In the genomic region with DNA sequence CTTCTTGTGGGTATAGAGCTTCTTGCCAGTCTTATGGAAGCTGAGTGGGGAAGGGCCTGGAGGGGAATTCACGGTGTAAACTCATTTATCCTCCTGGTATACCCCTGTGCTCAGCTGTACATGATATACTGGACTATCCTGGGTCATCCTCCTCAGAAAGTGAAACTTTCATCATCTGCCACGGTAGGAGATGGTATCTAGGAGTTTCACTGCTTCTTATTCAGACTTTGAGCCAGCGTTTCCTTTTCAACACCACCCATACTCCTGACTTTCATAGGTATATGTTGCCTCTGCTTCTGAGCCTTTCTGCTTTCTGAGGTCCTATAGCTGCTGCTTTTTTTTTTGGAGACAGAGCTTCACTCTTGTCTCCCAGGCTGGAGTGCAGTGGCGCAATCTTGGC, we compare ENCODE assay signal across 22 cellular contexts. TPM values are rescaled to one million over a fixed set of nuclear protein-coding genes. Genes with fewer than 3 reads are reported as not detected.
A peak's percentile ranks its signal among the peaks of the same experiment; 100 is the strongest.
DNase-seq lines count a peak whose midpoint lies in the region; ATAC-seq, FAIRE-seq and TF ChIP-seq lines count a peak whose summit lies in the region.
"Had no signal": no experiment of that assay in that cellular context is flagged by ENCODE, and none has a peak within 500 bp of the region (broad histone marks: within the 10 kb centered on the region; RNA-seq: fewer than 3 reads in every experiment).

No MANE protein-coding gene starts in this region.

- H3K9ac ChIP-seq in BLaER1 = 0 out of 2 replicates have a peak overlapping the region, but pooled peaks have one; percentile 1
- H3K9ac ChIP-seq in MM.1S (ENCODE audit: low read length) = no peak overlapping the region
- no peak overlapping the region for H3K9ac ChIP-seq in GM12878 (ENCODE audit: control insufficient read depth, insufficient read depth, low read length)
- no peak overlapping the region for H3K9ac ChIP-seq in colonic mucosa (ENCODE audit: low read depth in 2 of 2, low read length in 2 of 2)

- TF ChIP-seq POLR2A in GM12878 (IDR thresholded peaks at IDR 0.05; ENCODE audit: low read depth, low read length) = no peak
- no peak for TF ChIP-seq POLR2A in ovary (IDR thresholded peaks at IDR 0.05)

- no peaks in the 10 kb centered on the region for H3K9me2 ChIP-seq in MM.1S (replicated peaks; ENCODE audit: insufficient read depth, low read length)

- H3K27me3 Mint-ChIP-seq in CD8-positive, alpha-beta T cell (ENCODE audit: low read depth) = no peaks in the 10 kb centered on the region

- H3K4me3 ChIP-seq in BLaER1 (no peak overlapping the region), GM12865 (ENCODE audit: low read depth, low read length) (peak overlapping the region; percentile 4), MM.1S (ENCODE audit: low read length) (0 out of 2 replicates have a peak overlapping the region, but pooled peaks have one; percentile 1), GM12878 (no peak overlapping the region), colonic mucosa (no peak overlapping the region), ovary (no peak overlapping the region)
- H3K4me3 ChIP-seq in CD8-positive, alpha-beta T cell (ENCODE audit: low read depth, low read length) = no peak overlapping the region
- H3K4me3 ChIP-seq: body of pancreas, esophagus muscularis mucosa, PC-9 had no signal

- TF ChIP-seq EP300 in GM12878 (IDR thresholded peaks at IDR 0.05; ENCODE audit: borderline replicate concordance in 1 of 2, control insufficient read depth in 1 of 2, low read depth in 2 of 2, low read length in 2 of 2) (no peak), ovary (IDR thresholded peaks at IDR 0.05) (no peak)

- H3K9me3 ChIP-seq in BLaER1 = no peaks in the 10 kb centered on the region
- H3K9me3 ChIP-seq in MM.1S (replicated peaks; ENCODE audit: insufficient read depth, low read length) = no peaks in the 10 kb centered on the region
- no peaks in the 10 kb centered on the region for H3K9me3 ChIP-seq in GM12878 (replicated peaks; ENCODE audit: control insufficient read depth, insufficient read depth, low read length)
- H3K9me3 ChIP-seq in CD8-positive, alpha-beta T cell (ENCODE audit: low read length) = no peaks in the 10 kb centered on the region
- no peaks in the 10 kb centered on the region for H3K9me3 ChIP-seq in colonic mucosa
- no peaks in the 10 kb centered on the region for H3K9me3 ChIP-seq in ovary
- H3K9me3 ChIP-seq: body of pancreas, esophagus muscularis mucosa had no signal

- H3K27ac ChIP-seq in BLaER1 (peak overlapping the region; percentile 37; the same call in 1 of the 2 replicates), MM.1S (ENCODE audit: low read length) (peak overlapping the region; percentile 0; the same call in 1 of the 2 replicates), GM12878 (ENCODE audit: control insufficient read depth, insufficient read depth) (peak overlapping the region; percentile 13; the same call in 1 of the 2 replicates), colonic mucosa (no peak overlapping the region), ovary (no peak overlapping the region)
- no peak overlapping the region for H3K27ac ChIP-seq in CD8-positive, alpha-beta T cell (ENCODE audit: low read depth, low read length)
- H3K27ac ChIP-seq: body of pancreas, esophagus muscularis mucosa, HL-60, PC-9, WERI-Rb-1 had no signal

- BruUV-seq in GM12878 (replicated peaks; lab: Mats Ljungman, UMichigan) = no TSS peak

- H3K4me1 Mint-ChIP-seq in CD8-positive, alpha-beta T cell (ENCODE audit: low read depth) = peaks cover 39% of the 10 kb centered on the region
- H3K4me1 Mint-ChIP-seq: mesothelial cell of epicardium had no signal

- H3K36me3 ChIP-seq in BLaER1 (peaks cover 31% of the 10 kb centered on the region; the same call in 1 of the 2 replicates), MM.1S (replicated peaks; ENCODE audit: insufficient read depth, low read length) (peaks cover 14% of the 10 kb centered on the region), GM12878 (ENCODE audit: control insufficient read depth in 2 of 2, insufficient read depth in 2 of 2, low read length in 1 of 2) (peaks cover 4 to 7% of the 10 kb centered on the region in 2 experiments; a peak in 3 of 4 replicates), colonic mucosa (no peaks in the 10 kb centered on the region), ovary (no peaks in the 10 kb centered on the region)
- peaks cover 13% of the 10 kb centered on the region for H3K36me3 ChIP-seq in CD8-positive, alpha-beta T cell (ENCODE audit: insufficient read depth, low read length)
- H3K36me3 ChIP-seq: WERI-Rb-1 had no signal

- SMC1A ChIA-PET in GM12878 (lab: Charles Lee; ENCODE audit: uncharacterized antibody, unreplicated experiment) = interaction anchor here (0.7 to 1.0 kb wide), 2 partner anchors 9 to 16 kb away, joined by 3 to 6 read pairs; a partner anchor contains a TSS

- H3K27me3 ChIP-seq in BLaER1 (no peaks in the 10 kb centered on the region), MM.1S (replicated peaks; ENCODE audit: insufficient read depth, low read length) (no peaks in the 10 kb centered on the region), GM12878 (replicated peaks in 1 of 2; ENCODE audit: control insufficient read depth in 2 of 2, insufficient read depth in 2 of 2, low read length in 1 of 2) (no peaks in the 10 kb centered on the region), colonic mucosa (no peaks in the 10 kb centered on the region), ovary (no peaks in the 10 kb centered on the region)
- H3K27me3 ChIP-seq in CD8-positive, alpha-beta T cell (ENCODE audit: insufficient read depth, low read length) = no peaks in the 10 kb centered on the region
- H3K27me3 ChIP-seq: body of pancreas, esophagus muscularis mucosa had no signal

- H2AFZ ChIP-seq in MM.1S (ENCODE audit: low read length) = no peak overlapping the region
- no peak overlapping the region for H2AFZ ChIP-seq in GM12878 (ENCODE audit: control insufficient read depth, low read depth, low read length)
- H2AFZ ChIP-seq: PC-9 had no signal

- TF ChIP-seq CTCF in GM12865 (IDR thresholded peaks at IDR 0.05; ENCODE audit: insufficient read depth, low read depth, low read length, missing control alignments) (no peak), MM.1S (IDR thresholded peaks at IDR 0.05; ENCODE audit: low read length) (no peak), GM12878 (IDR thresholded peaks at IDR 0.05 in 2 of 3, conservative IDR thresholded peaks at IDR 0.05 in 1 of 3; ENCODE audit: control insufficient read depth in 2 of 3, extremely low read depth in 1 of 3, insufficient read depth in 1 of 3, low read depth in 3 of 3, low read length in 3 of 3) (no peak), colonic mucosa (IDR thresholded peaks at IDR 0.05) (no peak), ovary (IDR thresholded peaks at IDR 0.05) (no peak)
- TF ChIP-seq CTCF in CD8-positive, alpha-beta T cell (IDR thresholded peaks at IDR 0.05) = no peak

- peaks cover 67% of the 10 kb centered on the region for H3K4me1 ChIP-seq in BLaER1
- peaks cover 18% of the 10 kb centered on the region for H3K4me1 ChIP-seq in MM.1S (ENCODE audit: low read length)
- H3K4me1 ChIP-seq in GM12878 (ENCODE audit: control insufficient read depth, insufficient read depth, low read length) = peaks cover 10% of the 10 kb centered on the region
- peaks cover 4% of the 10 kb centered on the region for H3K4me1 ChIP-seq in CD8-positive, alpha-beta T cell (ENCODE audit: insufficient read depth, low read length)
- no peaks in the 10 kb centered on the region for H3K4me1 ChIP-seq in colonic mucosa
- H3K4me1 ChIP-seq in ovary (ENCODE audit: insufficient read depth) = peaks cover 3% of the 10 kb centered on the region
- H3K4me1 ChIP-seq: body of pancreas had no signal

- CTCF ChIA-PET in GM12878 (lab: Yijun Ruan, JAX) = interaction anchor here (0.9 kb wide), 1 partner anchor 46 kb away, joined by 3 read pairs; no protein-coding TSS in a partner anchor
- CTCF ChIA-PET in CD8-positive, alpha-beta T cell (lab: Charles Lee) = no interaction called here

- POLR2A ChIA-PET in GM12878 (lab: Charles Lee) = interaction anchor here (0.6 kb wide), 1 partner anchor 184 kb away, joined by 3 read pairs; no protein-coding TSS in a partner anchor
- POLR2A ChIA-PET in CD8-positive, alpha-beta T cell (lab: Charles Lee) = no interaction called here

- RAD21 ChIA-PET in GM12878 (lab: Charles Lee; ENCODE audit: unreplicated experiment) = interaction anchor here (1.0 kb wide), 1 partner anchor 58 kb away, joined by 4 read pairs; a partner anchor contains a TSS

- no peaks in the 10 kb centered on the region for H3K9me3 Mint-ChIP-seq in CD8-positive, alpha-beta T cell
- H3K9me3 Mint-ChIP-seq: mesothelial cell of epicardium had no signal

- peaks cover 16% of the 10 kb centered on the region for H3F3A ChIP-seq in MM.1S (ENCODE audit: insufficient read depth, low read length)

- intact Hi-C loops in GM12878 (cut with micrococcal nuclease; ENCODE audit: unreplicated experiment) = no loop called here
- intact Hi-C loops in CD8-positive, alpha-beta T cell (cut with DNase I, micrococcal nuclease) = no loop called here
- intact Hi-C loops in colonic mucosa (cut with DNase I) = no loop called here
- intact Hi-C loops in ovary (cut with DNase I) = no loop called here

- peak; percentile 59 for DNase-seq in GM12865 (ENCODE audit: low read depth)
- peak; percentile 75 for DNase-seq in MM.1S
- peak; percentile 35 for DNase-seq in GM12878 (ENCODE audit: low read depth, low spot score)
- DNase-seq in CD8-positive, alpha-beta T cell = no peak
- DNase-seq in colonic mucosa = no peak
- DNase-seq in stimulated activated naive CD4-positive, alpha-beta T cell treated with Interleukin-2 at 50 U/mL for 16 hours (lab: John Stamatoyannopoulos, UW) = no peak
- DNase-seq in ovary = no peak
- DNase-seq: body of pancreas, dermis blood vessel endothelial cell, DMS153, head of caudate nucleus, KBM-7, NCI-H187, NCI-H524, PC-9, WERI-Rb-1 had no signal

- peaks cover 98% of the 10 kb centered on the region for H3K79me2 ChIP-seq in MM.1S (ENCODE audit: low read length)
- peaks cover 58% of the 10 kb centered on the region for H3K79me2 ChIP-seq in GM12878 (ENCODE audit: control insufficient read depth, insufficient read depth, low read length)

- peak; percentile 93 for ATAC-seq in GM12878
- ATAC-seq in CD8-positive, alpha-beta T cell = no peak
- ATAC-seq: body of pancreas, sciatic nerve had no signal

- no peak overlapping the region for H3K27ac Mint-ChIP-seq in CD8-positive, alpha-beta T cell

- H4K20me1 ChIP-seq in BLaER1 (peaks cover 77% of the 10 kb centered on the region), MM.1S (ENCODE audit: insufficient read depth, low read length) (peaks cover 27% of the 10 kb centered on the region), GM12878 (ENCODE audit: control insufficient read depth, insufficient read depth) (no peaks in the 10 kb centered on the region)

- no peak overlapping the region for H3K4me3 Mint-ChIP-seq in CD8-positive, alpha-beta T cell
- H3K4me3 Mint-ChIP-seq: mesothelial cell of epicardium had no signal

- H3K4me2 ChIP-seq in BLaER1 (peak overlapping the region; percentile 77), MM.1S (ENCODE audit: low read depth, low read length) (peak overlapping the region; percentile 38), GM12878 (ENCODE audit: control insufficient read depth, insufficient read depth) (peak overlapping the region; percentile 71)
- H3K4me2 ChIP-seq: PC-9 had no signal

- peaks cover 50% of the 10 kb centered on the region for H3K36me3 Mint-ChIP-seq in CD8-positive, alpha-beta T cell

- FAIRE-seq in GM12878 (lab: Jason Lieb, UNC) = peak; percentile 18
- FAIRE-seq: urothelium cell line had no signal

- TF ChIP-seq RAD21 in GM12878 (IDR thresholded peaks at IDR 0.05; ENCODE audit: insufficient read depth, low read depth, low read length) = no peak

- 11% methylated on average over 4 of the region's 4 CpGs for WGBS in GM12878 (ENCODE audit: insufficient coverage, insufficient replicate concordance, low lambda C conversion rate, missing lambda C conversion rate)
- 82 to 86% (median 83%) methylated on average over 4 of the region's 4 CpGs for WGBS in ovary, 3 donors

- in situ Hi-C loops in GM12878 (cut with MboI) = no loop called here

RNA-seq across cellular contexts. Expression of a gene that starts 15.6 kb away (rescaled TPM):
- total RNA-seq in GM12878 (2013; cell fraction: nucleolus; rRNA removed) = 166 and 171 TPM in 2 replicates
- 22.3 and 27.9 TPM in 2 replicates for total RNA-seq in GM12878 (2014; rRNA removed)
- total RNA-seq in GM12878 (2014; rRNA removed; fragmentation: Illumina TruSeq; extraction: Trizol) = 28.4 and 29.1 TPM in 2 replicates
- total RNA-seq in GM12878 (2021) = 22.5 and 24.8 TPM in 2 replicates
- 11.5 TPM for polyA plus RNA-seq in GM12878 (2011; ENCODE audit: low read depth)
- polyA plus RNA-seq in GM12878 (2011; rRNA removed) = 23.4 and 24.9 TPM in 2 replicates
- 8.1 and 8.6 TPM in 2 replicates for polyA plus RNA-seq in GM12878 (2011; cell fraction: cytosol; rRNA removed)
- 23.5 and 25.0 TPM in 2 replicates for polyA plus RNA-seq in GM12878 (2011; cell fraction: nucleus; rRNA removed)
- 11.7 and 13.9 TPM in 2 replicates for polyA plus RNA-seq in GM12878 (2012)
- polyA plus RNA-seq in GM12878 (2014; fragmentation: Illumina TruSeq; extraction: Trizol) = 16.8 and 25.0 TPM in 2 replicates
- 1 to 10 TPM; 6.4 to 9.6 TPM for polyA plus RNA-seq in GM12878 (2014; fragmentation: Nextera tagmentation; extraction: Ambion mirVana)
- polyA plus RNA-seq in GM12878 (2014; rRNA removed) = 14.3 TPM in 2 replicates
- 10 to 100 TPM; 11.8 to 13.9 TPM for polyA plus RNA-seq in GM12878 (2016; fragmentation: Nextera tagmentation; extraction: Ambion mirVana)
- polyA minus RNA-seq in GM12878 (2011; rRNA and poly(A)+ RNA removed) = 69.8 and 107 TPM in 2 replicates
- 11.1 and 35.9 TPM in 2 replicates for polyA minus RNA-seq in GM12878 (2011; cell fraction: cytosol; rRNA and poly(A)+ RNA removed)
- 22.2 and 30.4 TPM in 2 replicates for polyA minus RNA-seq in GM12878 (2011; cell fraction: nucleus; rRNA and poly(A)+ RNA removed)
- 10 to 100 TPM; 75.4 to 77.7 TPM for total RNA-seq in CD8-positive, alpha-beta T cell
- 10 to 100 TPM; 22.0 to 25.0 TPM for total RNA-seq in colonic mucosa
- total RNA-seq in ovary = 10 to 100 TPM; 24.6 to 41.1 (median 28.5) TPM
- polyA plus RNA-seq in ovary = 10 to 100 TPM in 1 of 2 donors, 1 to 10 TPM in 1; 8.6 to 11.3 TPM

RNA-seq across cellular contexts. Expression of a gene that starts 59.0 kb away (rescaled TPM):
- total RNA-seq in GM12878 (2013; cell fraction: nucleolus; rRNA removed) = 85.5 and 95.3 TPM in 2 replicates
- 59.6 and 66.0 TPM in 2 replicates for total RNA-seq in GM12878 (2014; rRNA removed)
- 80.1 and 81.4 TPM in 2 replicates for total RNA-seq in GM12878 (2014; rRNA removed; fragmentation: Illumina TruSeq; extraction: Trizol)
- total RNA-seq in GM12878 (2021) = 70.5 and 75.8 TPM in 2 replicates
- polyA plus RNA-seq in GM12878 (2011; ENCODE audit: low read depth) = 75.2 TPM
- polyA plus RNA-seq in GM12878 (2011; rRNA removed) = 111 and 136 TPM in 2 replicates
- 59.4 and 61.2 TPM in 2 replicates for polyA plus RNA-seq in GM12878 (2011; cell fraction: cytosol; rRNA removed)
- 56.3 and 67.5 TPM in 2 replicates for polyA plus RNA-seq in GM12878 (2011; cell fraction: nucleus; rRNA removed)
- polyA plus RNA-seq in GM12878 (2012) = 87.9 and 97.2 TPM in 2 replicates
- polyA plus RNA-seq in GM12878 (2014; fragmentation: Illumina TruSeq; extraction: Trizol) = 108 and 117 TPM in 2 replicates
- polyA plus RNA-seq in GM12878 (2014; fragmentation: Nextera tagmentation; extraction: Ambion mirVana) = 10 to 100 TPM; 66.6 to 94.1 TPM
- polyA plus RNA-seq in GM12878 (2014; rRNA removed) = 92.0 and 98.7 TPM in 2 replicates
- polyA plus RNA-seq in GM12878 (2016; fragmentation: Nextera tagmentation; extraction: Ambion mirVana) = 100 to 1,000 TPM; 128 to 136 TPM
- polyA minus RNA-seq in GM12878 (2011; rRNA and poly(A)+ RNA removed) = 36.1 and 58.9 TPM in 2 replicates
- polyA minus RNA-seq in GM12878 (2011; cell fraction: cytosol; rRNA and poly(A)+ RNA removed) = 19.6 and 20.0 TPM in 2 replicates
- polyA minus RNA-seq in GM12878 (2011; cell fraction: nucleus; rRNA and poly(A)+ RNA removed) = 25.4 and 29.8 TPM in 2 replicates
- total RNA-seq in CD8-positive, alpha-beta T cell = 10 to 100 TPM; 40.4 to 42.9 TPM
- 10 to 100 TPM; 61.8 to 92.8 TPM for total RNA-seq in colonic mucosa
- 10 to 100 TPM; 17.4 to 64.7 (median 45.8) TPM for total RNA-seq in ovary
- 10 to 100 TPM; 41.6 to 53.7 TPM for polyA plus RNA-seq in ovary

Comparison
In these comparisons a context has a peak if more than half of its experiments do, and no peak if none do; other contexts are left out.
1. H3K27ac ChIP-seq: peak in BLaER1 (single experiment), MM.1S (single experiment) and GM12878 (single experiment); none in CD8-positive, alpha-beta T cell (single experiment), colonic mucosa (single experiment) and ovary (0 of 2).
2. H3K4me3 ChIP-seq: peak in GM12865 (single experiment) and MM.1S (single experiment); none in BLaER1 (single experiment), GM12878 (single experiment), CD8-positive, alpha-beta T cell (single experiment), colonic mucosa (single experiment) and ovary (single experiment).
3. DNase-seq: peak in GM12865 (single experiment), MM.1S (single experiment) and GM12878 (single experiment); none in CD8-positive, alpha-beta T cell (0 of 7), colonic mucosa (single experiment), stimulated activated naive CD4-positive, alpha-beta T cell treated with Interleukin-2 at 50 U/mL for 16 hours (single experiment) and ovary (0 of 5).
4. Peak in every context shown above with its lines, with median percentiles within 50 percentile points of each other: H3K4me2 ChIP-seq.